ENCODE assay signal across 15 cellular contexts in genomic region chr3:72258366-72258765, GRCh38.
DNase-seq lines count a peak whose midpoint lies in the region; ATAC-seq and TF ChIP-seq lines count a peak whose summit lies in the region.
"Had no signal": no experiment of that assay in that cellular context is flagged by ENCODE, and none has a peak within 500 bp of the region (broad histone marks: within the 10 kb centered on the region; RNA-seq: fewer than 3 reads in every experiment).

No MANE protein-coding gene starts in this region.

- peaks cover 38% of the 10 kb centered on the region for H3K27me3 Mint-ChIP-seq in endodermal cell (ENCODE audit: insufficient read depth)

- H3K9me3 Mint-ChIP-seq in endodermal cell, result no peaks in the 10 kb centered on the region
- H3K9me3 Mint-ChIP-seq: immature natural killer cell had no signal

- 61% methylated on average over 10 of the region's 10 CpGs for WGBS in right cardiac atrium
- 60 to 61% methylated on average over 2 to 9 of the region's 10 CpGs for WGBS in endodermal cell (ENCODE audit: insufficient coverage in 1 of 2, insufficient read length in 1 of 2), 2 experiments
- WGBS in thymus, result 48% methylated on average over 10 of the region's 10 CpGs

- TF ChIP-seq CTCF in endodermal cell (conservative IDR thresholded peaks at IDR 0.05), result no peak

- no peak for ATAC-seq in right cardiac atrium
- ATAC-seq in GM18861 (IDR thresholded peaks at IDR 0.05; ENCODE audit: unreplicated experiment), result no peak
- no peak for ATAC-seq in HG02938 (IDR thresholded peaks at IDR 0.05; ENCODE audit: unreplicated experiment)
- ATAC-seq: PC-3, SK-N-SH treated with all-trans-retinoic acid at 6 μM for 48 hours had no signal

- no peak overlapping the region for H3K4me3 ChIP-seq in right cardiac atrium (ENCODE audit: low read length)
- no peak overlapping the region for H3K4me3 ChIP-seq in endodermal cell (ENCODE audit: low read length)
- no peak overlapping the region for H3K4me3 ChIP-seq in thymus (ENCODE audit: low read length)
- H3K4me3 ChIP-seq: testis had no signal

- no peak overlapping the region for H3K9ac ChIP-seq in endodermal cell (ENCODE audit: extremely low read depth, low read length, poor library complexity, severe bottlenecking)
- H3K9ac ChIP-seq: parathyroid adenoma had no signal

- intact Hi-C loops in cardiac septum (cut with DNase I) (no loop called here), right cardiac atrium (cut with DNase I) (no loop called here)

- H3K27ac Mint-ChIP-seq in endodermal cell, result no peak overlapping the region
- H3K27ac Mint-ChIP-seq: immature natural killer cell had no signal

- H3K27ac ChIP-seq in right cardiac atrium (ENCODE audit: low read length), result no peak overlapping the region
- H3K27ac ChIP-seq in endodermal cell (ENCODE audit: low read depth, low read length), result peak overlapping the region; percentile 66
- peak overlapping the region; percentile 31 for H3K27ac ChIP-seq in thymus (ENCODE audit: low read depth)
- H3K27ac ChIP-seq: parathyroid adenoma, testis had no signal

- no peak overlapping the region for H3K4me3 Mint-ChIP-seq in endodermal cell

- peaks cover 2% of the 10 kb centered on the region for H3K4me1 ChIP-seq in right cardiac atrium (ENCODE audit: control insufficient read depth, insufficient read depth, low read length)
- no peaks in the 10 kb centered on the region for H3K4me1 ChIP-seq in endodermal cell (ENCODE audit: control insufficient read depth, insufficient read depth, low read length)
- peaks cover 50% of the 10 kb centered on the region for H3K4me1 ChIP-seq in thymus (ENCODE audit: control insufficient read depth, insufficient read depth, low read length)

- H3K36me3 ChIP-seq in endodermal cell (ENCODE audit: control insufficient read depth, insufficient read depth, low read length) (no peaks in the 10 kb centered on the region), thymus (ENCODE audit: control insufficient read depth, insufficient read depth) (no peaks in the 10 kb centered on the region)

- H3K4me1 Mint-ChIP-seq in endodermal cell, result peaks cover 12% of the 10 kb centered on the region

- H3K9me3 ChIP-seq in right cardiac atrium (ENCODE audit: control insufficient read depth, low read length) (no peaks in the 10 kb centered on the region), endodermal cell (ENCODE audit: control insufficient read depth, low read length) (no peaks in the 10 kb centered on the region), thymus (ENCODE audit: control insufficient read depth) (no peaks in the 10 kb centered on the region)
- H3K9me3 ChIP-seq: testis had no signal

- DNase-seq in cardiac septum (ENCODE audit: low spot score), result peak; percentile 43
- no peak for DNase-seq in right cardiac atrium
- peak; percentile 83 for DNase-seq in NCI-H748 (lab: John Stamatoyannopoulos, UW; ENCODE audit: unreplicated experiment)
- no peak for DNase-seq in endodermal cell
- DNase-seq in stimulated activated CD4-positive, alpha-beta T cell treated with anti-CD3 and anti-CD28 coated beads, Interleukin-4, amount 100 ng/mL, for 1 hour, result no peak
- DNase-seq: activated CD8-positive, alpha-beta memory T cell treated with anti-CD3 and anti-CD28 coated beads, Interleukin-2, amount 50 U/mL, for 48 hours; immature natural killer cell; NCI-H226; PC-3; testis had no signal

- no peaks in the 10 kb centered on the region for H3K27me3 ChIP-seq in right cardiac atrium (ENCODE audit: control insufficient read depth, insufficient read depth)
- H3K27me3 ChIP-seq in endodermal cell (ENCODE audit: control insufficient read depth, insufficient read depth, low read length, poor library complexity, severe bottlenecking), result peaks cover 41% of the 10 kb centered on the region
- no peaks in the 10 kb centered on the region for H3K27me3 ChIP-seq in thymus (ENCODE audit: control insufficient read depth, insufficient read depth)
- H3K27me3 ChIP-seq: testis had no signal

- H3K36me3 Mint-ChIP-seq in endodermal cell (ENCODE audit: low read depth), result no peaks in the 10 kb centered on the region
- H3K36me3 Mint-ChIP-seq: immature natural killer cell had no signal

Comparison
In these comparisons a context has a peak if more than half of its experiments do, and no peak if none do; other contexts are left out.
1. DNase-seq: peak in cardiac septum (single experiment) and NCI-H748 (single experiment); none in right cardiac atrium (0 of 3), endodermal cell (single experiment) and stimulated activated CD4-positive, alpha-beta T cell treated with anti-CD3 and anti-CD28 coated beads, Interleukin-4, amount 100 ng/mL, for 1 hour (single experiment).